13 cellular contexts compared by ENCODE assay signal in the genomic region with DNA sequence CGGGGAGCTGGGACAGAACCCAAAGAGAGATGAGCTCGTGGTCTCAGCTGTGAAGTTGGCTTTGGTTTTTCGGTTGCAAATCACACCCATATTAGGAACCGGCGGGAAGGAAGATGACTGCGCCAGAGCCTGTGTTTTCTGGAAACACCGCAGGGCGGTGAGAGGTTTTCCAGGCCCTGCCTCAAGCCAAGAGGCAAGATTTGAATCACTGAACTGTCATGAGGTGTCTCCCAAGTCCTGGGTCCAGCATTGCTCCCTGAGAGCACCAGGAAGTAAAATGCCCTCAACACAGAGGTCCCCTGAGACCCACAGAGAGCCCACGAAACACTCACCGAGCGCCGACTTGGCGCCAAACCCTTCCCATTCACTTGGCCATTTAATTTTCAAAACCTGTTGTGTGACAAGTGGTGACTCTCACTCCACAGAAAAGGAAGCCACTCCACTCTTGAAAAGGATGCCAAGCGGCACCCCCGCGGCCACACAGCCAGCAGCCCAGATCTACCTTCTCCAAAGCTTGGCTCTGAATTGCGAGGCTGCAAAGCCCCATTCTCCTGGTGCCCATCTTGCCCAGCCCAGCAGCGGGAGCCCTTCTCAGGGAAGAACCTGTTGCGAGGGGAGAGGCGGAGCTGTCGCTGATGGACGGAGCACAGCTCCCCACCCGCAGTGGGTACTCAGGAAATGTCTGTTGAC.
DNase-seq lines count a peak whose midpoint lies in the region; TF ChIP-seq lines count a peak whose summit lies in the region.
"Had no signal": no experiment of that assay in that cellular context is flagged by ENCODE, and none has a peak within 500 bp of the region (broad histone marks: within the 10 kb centered on the region; RNA-seq: fewer than 3 reads in every experiment).

No MANE protein-coding gene starts in this region.

- peaks cover 2% of the 10 kb centered on the region for H3K36me3 Mint-ChIP-seq in activated naive CD4-positive, alpha-beta T cell treated with anti-CD3 and anti-CD28 coated beads for 36 hours (ENCODE audit: low read depth)
- peaks cover 2% of the 10 kb centered on the region for H3K36me3 Mint-ChIP-seq in activated naive CD4-positive, alpha-beta T cell treated with anti-CD3 and anti-CD28 coated beads, Interleukin-2, amount 10 ng/mL, durations not matched to agents 7 days and 5 days

- no peak overlapping the region for H3K4me3 ChIP-seq in thyroid gland (replicated peaks in 1 of 3)
- H3K4me3 ChIP-seq: gastrocnemius medialis, left ventricle myocardium inferior had no signal

- WGBS in thyroid gland, 2 donors, result 60 to 64% methylated on average over 21 to 23 of the region's 23 CpGs

- H3K9me3 Mint-ChIP-seq in activated naive CD4-positive, alpha-beta T cell treated with anti-CD3 and anti-CD28 coated beads for 36 hours, result no peaks in the 10 kb centered on the region
- no peaks in the 10 kb centered on the region for H3K9me3 Mint-ChIP-seq in activated naive CD4-positive, alpha-beta T cell treated with anti-CD3 and anti-CD28 coated beads, Interleukin-2, amount 10 ng/mL, durations not matched to agents 7 days and 5 days

- H3K4me1 ChIP-seq in thyroid gland, result peaks cover 0 to 6% of the 10 kb centered on the region in 2 donors
- H3K4me1 ChIP-seq: gastrocnemius medialis, left ventricle myocardium inferior had no signal

- H3K27me3 Mint-ChIP-seq in activated naive CD4-positive, alpha-beta T cell treated with anti-CD3 and anti-CD28 coated beads for 36 hours (ENCODE audit: low read depth), result no peaks in the 10 kb centered on the region
- H3K27me3 Mint-ChIP-seq in activated naive CD4-positive, alpha-beta T cell treated with anti-CD3 and anti-CD28 coated beads, Interleukin-2, amount 10 ng/mL, durations not matched to agents 7 days and 5 days, result peaks cover 7% of the 10 kb centered on the region

- peak overlapping the region; percentile 99 for H3K27ac Mint-ChIP-seq in activated naive CD4-positive, alpha-beta T cell treated with anti-CD3 and anti-CD28 coated beads for 36 hours
- H3K27ac Mint-ChIP-seq in activated naive CD4-positive, alpha-beta T cell treated with anti-CD3 and anti-CD28 coated beads, Interleukin-2, amount 10 ng/mL, durations not matched to agents 7 days and 5 days, result peak overlapping the region; percentile 90

- DNase-seq in activated naive CD4-positive, alpha-beta T cell treated with anti-CD3 and anti-CD28 coated beads for 36 hours, result peak; percentile 77
- no peak for DNase-seq in activated naive CD4-positive, alpha-beta T cell treated with anti-CD3 and anti-CD28 coated beads, Interleukin-2, amount 50 U/mL, for 16 hours
- peak; percentile 75 for DNase-seq in NCI-H187 treated with DMSO at 0.1 percent for 48 hours (lab: John Stamatoyannopoulos, UW)
- peak; percentile 57 for DNase-seq in activated naive CD4-positive, alpha-beta T cell treated with anti-CD3 and anti-CD28 coated beads, Interleukin-2, amount 10 ng/mL, durations not matched to agents 7 days and 5 days
- peak; percentile 34 to 47 for DNase-seq in thyroid gland
- DNase-seq in GM19238 (ENCODE audit: insufficient read length, low spot score), result no peak
- DNase-seq in HPDE6-E6E7 (ENCODE audit: extremely low spot score), result no peak
- no peak for DNase-seq in GF-D8 (lab: John Stamatoyannopoulos, UW)
- DNase-seq: dermis blood vessel endothelial cell, gastrocnemius medialis, GOT3, left ventricle myocardium inferior, NCI-H1694 had no signal

- H3K36me3 ChIP-seq in thyroid gland, result no peaks in the 10 kb centered on the region
- H3K36me3 ChIP-seq: gastrocnemius medialis, left ventricle myocardium inferior had no signal

- H3K4me1 Mint-ChIP-seq in activated naive CD4-positive, alpha-beta T cell treated with anti-CD3 and anti-CD28 coated beads for 36 hours (ENCODE audit: low read depth), result peaks cover 91% of the 10 kb centered on the region
- H3K4me1 Mint-ChIP-seq in activated naive CD4-positive, alpha-beta T cell treated with anti-CD3 and anti-CD28 coated beads, Interleukin-2, amount 10 ng/mL, durations not matched to agents 7 days and 5 days, result peaks cover 99% of the 10 kb centered on the region

- intact Hi-C loops in activated naive CD4-positive, alpha-beta T cell treated with anti-CD3 and anti-CD28 coated beads for 36 hours (cut with micrococcal nuclease), result no loop called here
- intact Hi-C loops in thyroid gland (cut with DNase I), result no loop called here

- H3K27ac ChIP-seq in thyroid gland, result no peak overlapping the region
- H3K27ac ChIP-seq: gastrocnemius medialis, left ventricle myocardium inferior had no signal

- no peaks in the 10 kb centered on the region for H3K9me3 ChIP-seq in thyroid gland
- H3K9me3 ChIP-seq: gastrocnemius medialis, left ventricle myocardium inferior had no signal

- CTCF ChIA-PET in activated naive CD4-positive, alpha-beta T cell treated with anti-CD3 and anti-CD28 coated beads for 36 hours (lab: Charles Lee), result interaction anchor here (0.9 to 1.3 kb wide), 6 partner anchors 19 to 97 kb away, joined by 3 to 4 read pairs (median 3); no protein-coding TSS in a partner anchor
- CTCF ChIA-PET in activated naive CD4-positive, alpha-beta T cell treated with anti-CD3 and anti-CD28 coated beads, Interleukin-2, amount 10 ng/mL, durations not matched to agents 7 days and 5 days (lab: Charles Lee), result interaction anchor here (0.8 to 2.8 kb wide), 8 partner anchors 8 to 100 kb away, joined by 3 to 11 read pairs (median 4); no protein-coding TSS in a partner anchor

- TF ChIP-seq POLR2A in thyroid gland (IDR thresholded peaks at IDR 0.05), result no peak

- H3K4me3 Mint-ChIP-seq in activated naive CD4-positive, alpha-beta T cell treated with anti-CD3 and anti-CD28 coated beads for 36 hours, result peak overlapping the region; percentile 20
- peak overlapping the region; percentile 53 for H3K4me3 Mint-ChIP-seq in activated naive CD4-positive, alpha-beta T cell treated with anti-CD3 and anti-CD28 coated beads, Interleukin-2, amount 10 ng/mL, durations not matched to agents 7 days and 5 days

- no peak for TF ChIP-seq CTCF in thyroid gland (IDR thresholded peaks at IDR 0.05)

- no peaks in the 10 kb centered on the region for H3K27me3 ChIP-seq in thyroid gland
- H3K27me3 ChIP-seq: gastrocnemius medialis had no signal

Comparison
In these comparisons a context has a peak if more than half of its experiments do, and no peak if none do; other contexts are left out.
1. DNase-seq: peak in activated naive CD4-positive, alpha-beta T cell treated with anti-CD3 and anti-CD28 coated beads for 36 hours (single experiment), NCI-H187 treated with DMSO at 0.1 percent for 48 hours (single experiment), activated naive CD4-positive, alpha-beta T cell treated with anti-CD3 and anti-CD28 coated beads, Interleukin-2, amount 10 ng/mL, durations not matched to agents 7 days and 5 days (single experiment) and thyroid gland (2 of 2); none in activated naive CD4-positive, alpha-beta T cell treated with anti-CD3 and anti-CD28 coated beads, Interleukin-2, amount 50 U/mL, for 16 hours (single experiment), GM19238 (single experiment), HPDE6-E6E7 (single experiment) and GF-D8 (single experiment).